Comparison of ENCODE assay signal across 21 cellular contexts in the genomic region with DNA sequence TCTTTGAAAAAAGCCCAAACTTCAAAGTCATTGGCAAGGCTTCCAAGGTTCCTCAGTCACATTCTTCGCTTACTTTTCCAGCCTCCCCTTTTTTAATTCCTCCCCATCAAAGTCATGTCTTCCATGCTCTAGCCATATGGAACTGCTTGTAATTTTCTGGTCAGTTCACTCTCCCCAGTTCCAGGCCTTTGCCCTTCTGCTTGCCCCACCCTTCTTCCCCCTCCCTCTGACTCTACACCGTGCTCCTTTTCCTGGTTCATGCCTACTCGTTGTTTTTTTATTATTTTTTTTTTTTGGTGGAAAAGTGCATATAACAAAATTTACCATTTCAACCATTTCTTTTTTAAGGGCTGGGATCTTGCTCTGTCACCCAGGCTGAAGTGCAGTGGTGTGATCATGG.
"Had no signal": no experiment of that assay in that cellular context is flagged by ENCODE, and none has a peak within 500 bp of the region (broad histone marks: within the 10 kb centered on the region; RNA-seq: fewer than 3 reads in every experiment).

No MANE protein-coding gene starts in this region.

- H3K9me3 ChIP-seq: esophagus muscularis mucosa, gastroesophageal sphincter, heart left ventricle, left lung, lower lobe of right lung had no signal

- H3K27ac ChIP-seq: coronary artery, dorsolateral prefrontal cortex, esophagus muscularis mucosa, foreskin keratinocyte, gastroesophageal sphincter, heart left ventricle, hepatocyte, left lung, lower lobe of right lung had no signal

- FAIRE-seq: endothelial cell of umbilical vein, frontal cortex, kidney had no signal

- ATAC-seq: foreskin keratinocyte, gastroesophageal sphincter, heart left ventricle, left lung, left ventricle myocardium superior, lower lobe of right lung had no signal

- H3K27me3 ChIP-seq: dorsolateral prefrontal cortex, esophagus muscularis mucosa, gastroesophageal sphincter, heart left ventricle, hepatocyte had no signal

- H3K4me3 ChIP-seq: coronary artery, dorsolateral prefrontal cortex, esophagus muscularis mucosa, gastroesophageal sphincter, heart left ventricle, hepatocyte, left lung, lower lobe of right lung had no signal

- DNase-seq: cerebellar nuclear complex; dermis blood vessel endothelial cell; dorsolateral prefrontal cortex; effector CD4-positive, alpha-beta T cell; effector memory CD4-positive, alpha-beta T cell; foreskin keratinocyte; heart left ventricle; hypothalamus; islet precursor cell; kidney; kidney glomerular epithelial cell; left lung; left ventricle myocardium superior; lower lobe of right lung; mesenchymal stem cell had no signal

- H3K4me1 ChIP-seq: foreskin keratinocyte, left lung, lower lobe of right lung had no signal

- H3K36me3 ChIP-seq: esophagus muscularis mucosa, gastroesophageal sphincter, heart left ventricle, left lung, lower lobe of right lung had no signal
